In the genomic region with DNA sequence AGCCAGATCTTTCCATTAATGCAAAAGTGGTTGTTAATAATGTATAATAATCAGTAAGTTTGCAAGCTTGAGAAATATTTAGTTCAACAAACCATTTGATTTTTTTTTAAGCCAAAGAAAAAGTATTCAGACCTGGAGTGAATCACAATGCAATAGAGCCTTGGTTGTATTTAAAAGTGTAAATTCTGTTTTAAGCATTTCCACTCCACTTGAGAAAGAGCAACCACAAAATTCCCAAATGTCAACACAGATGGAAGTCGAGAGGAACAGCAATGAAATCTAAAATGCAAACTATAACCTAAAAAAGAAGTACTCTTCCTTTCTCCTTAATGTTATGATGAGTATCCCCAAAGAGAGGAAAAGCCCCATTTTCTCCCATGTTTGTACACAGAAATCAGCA, we compare ENCODE assay signal across 1 cellular context.
TF ChIP-seq lines count a peak whose summit lies in the region.

No MANE protein-coding gene starts in this region.

TF ChIP-seq in GM12878, 131 proteins besides CTCF, POLR2A, EP300 and RAD21:
- TF ChIP-seq TAF1 (IDR thresholded peaks at IDR 0.05; ENCODE audit: borderline replicate concordance, low read depth, low read length): no peak
- TF ChIP-seq, protein P1, sequence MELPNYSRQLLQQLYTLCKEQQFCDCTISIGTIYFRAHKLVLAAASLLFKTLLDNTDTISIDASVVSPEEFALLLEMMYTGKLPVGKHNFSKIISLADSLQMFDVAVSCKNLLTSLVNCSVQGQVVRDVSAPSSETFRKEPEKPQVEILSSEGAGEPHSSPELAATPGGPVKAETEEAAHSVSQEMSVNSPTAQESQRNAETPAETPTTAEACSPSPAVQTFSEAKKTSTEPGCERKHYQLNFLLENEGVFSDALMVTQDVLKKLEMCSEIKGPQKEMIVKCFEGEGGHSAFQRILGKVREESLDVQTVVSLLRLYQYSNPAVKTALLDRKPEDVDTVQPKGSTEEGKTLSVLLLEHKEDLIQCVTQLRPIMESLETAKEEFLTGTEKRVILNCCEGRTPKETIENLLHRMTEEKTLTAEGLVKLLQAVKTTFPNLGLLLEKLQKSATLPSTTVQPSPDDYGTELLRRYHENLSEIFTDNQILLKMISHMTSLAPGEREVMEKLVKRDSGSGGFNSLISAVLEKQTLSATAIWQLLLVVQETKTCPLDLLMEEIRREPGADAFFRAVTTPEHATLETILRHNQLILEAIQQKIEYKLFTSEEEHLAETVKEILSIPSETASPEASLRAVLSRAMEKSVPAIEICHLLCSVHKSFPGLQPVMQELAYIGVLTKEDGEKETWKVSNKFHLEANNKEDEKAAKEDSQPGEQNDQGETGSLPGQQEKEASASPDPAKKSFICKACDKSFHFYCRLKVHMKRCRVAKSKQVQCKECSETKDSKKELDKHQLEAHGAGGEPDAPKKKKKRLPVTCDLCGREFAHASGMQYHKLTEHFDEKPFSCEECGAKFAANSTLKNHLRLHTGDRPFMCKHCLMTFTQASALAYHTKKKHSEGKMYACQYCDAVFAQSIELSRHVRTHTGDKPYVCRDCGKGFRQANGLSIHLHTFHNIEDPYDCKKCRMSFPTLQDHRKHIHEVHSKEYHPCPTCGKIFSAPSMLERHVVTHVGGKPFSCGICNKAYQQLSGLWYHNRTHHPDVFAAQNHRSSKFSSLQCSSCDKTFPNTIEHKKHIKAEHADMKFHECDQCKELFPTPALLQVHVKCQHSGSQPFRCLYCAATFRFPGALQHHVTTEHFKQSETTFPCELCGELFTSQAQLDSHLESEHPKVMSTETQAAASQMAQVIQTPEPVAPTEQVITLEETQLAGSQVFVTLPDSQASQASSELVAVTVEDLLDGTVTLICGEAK (IDR thresholded peaks at IDR 0.05; ENCODE audit: borderline replicate concordance): no peak
- TF ChIP-seq JUND (IDR thresholded peaks at IDR 0.05; ENCODE audit: low read depth, low read length): no peak
- TF ChIP-seq HDAC6 (IDR thresholded peaks at IDR 0.05; ENCODE audit: unreplicated experiment): no peak
